ENCODE assay signal across 8 cellular contexts in the genomic region with DNA sequence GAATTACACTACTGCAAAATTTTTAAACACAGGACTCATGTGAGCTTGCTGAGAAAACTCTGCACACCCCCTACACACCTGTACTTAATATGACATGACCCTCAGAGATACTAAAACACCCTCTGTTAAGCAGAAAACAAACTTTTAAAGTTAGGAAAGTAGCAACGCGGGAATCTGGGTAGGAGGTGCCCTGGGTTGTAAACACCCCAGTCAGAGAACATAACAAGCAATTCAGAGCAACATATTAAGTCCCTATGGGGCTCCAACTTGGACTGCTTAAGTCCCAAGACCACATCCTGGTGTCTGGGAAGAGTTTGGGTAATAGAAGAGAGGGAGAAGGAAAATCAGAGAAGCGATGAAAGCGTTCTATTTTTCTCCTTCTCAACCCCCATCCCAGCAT. TPM values are rescaled to one million over a fixed set of nuclear protein-coding genes. Genes with fewer than 3 reads are reported as not detected.
DNase-seq lines count a peak whose midpoint lies in the region; ATAC-seq and TF ChIP-seq lines count a peak whose summit lies in the region.

No MANE protein-coding gene starts in this region.

- no peaks in the 10 kb centered on the region for H3K9me2 ChIP-seq in GM23248 (ENCODE audit: insufficient read depth)

- H3K4me3 Mint-ChIP-seq in T-helper 17 cell, result peak overlapping the region; percentile 97

- in situ Hi-C loops in GM23248 (cut with MboI), result no loop called here
- in situ Hi-C loops in gastrocnemius medialis (cut with MboI; ENCODE audit: low sequenced_read_pairs in 4 of 4), result loop anchor here in 3 of 4 donors (5.0 to 10.0 kb wide), 3 partner anchors 50 to 80 kb away; partner anchors contain the start of gene ATP5MC2 (in 2 of the 3)

- H3K4me1 ChIP-seq in GM23248 (ENCODE audit: insufficient read depth) (peaks cover 23% of the 10 kb centered on the region), gastrocnemius medialis (peaks cover 36 to 47% of the 10 kb centered on the region in 2 donors)

- H3K9me3 ChIP-seq in GM23248 (ENCODE audit: low read depth), result no peaks in the 10 kb centered on the region
- no peaks in the 10 kb centered on the region for H3K9me3 ChIP-seq in T-helper 17 cell (ENCODE audit: control insufficient read depth, low read length, poor library complexity, severe bottlenecking)
- no peaks in the 10 kb centered on the region for H3K9me3 ChIP-seq in gastrocnemius medialis

- peak overlapping the region; percentile 91 for H3K9ac ChIP-seq in GM23248

- intact Hi-C loops in gastrocnemius medialis (cut with DNase I; ENCODE audit: low total_unique reads), result loop anchor here (5.0 kb wide), 1 partner anchor 102 kb away; the partner anchor contains the start of gene CALCOCO1

- peak overlapping the region; percentile 100 for H3K4me2 ChIP-seq in GM23248 (ENCODE audit: unreplicated experiment)

- H3K36me3 ChIP-seq in GM23248 (ENCODE audit: low read depth) (peaks cover 5% of the 10 kb centered on the region; the same call in 1 of the 2 replicates), gastrocnemius medialis (no peaks in the 10 kb centered on the region)

- peak overlapping the region; percentile 94 for H3K4me3 ChIP-seq in GM23248
- H3K4me3 ChIP-seq in fibroblast of the aortic adventitia (ENCODE audit: low read depth, low read length), result peak overlapping the region; percentile 92
- H3K4me3 ChIP-seq in gastrocnemius medialis, result peak overlapping the region; percentile 67 to 88 (median 78)

- no peaks in the 10 kb centered on the region for H3K27me3 Mint-ChIP-seq in T-helper 17 cell

- H4K20me1 ChIP-seq in GM23248 (ENCODE audit: insufficient read depth), result no peaks in the 10 kb centered on the region

- ATAC-seq in T-helper 17 cell (no peak), gastrocnemius medialis (no peak), HG02759 (IDR thresholded peaks at IDR 0.05; ENCODE audit: unreplicated experiment) (no peak), GM18861 (IDR thresholded peaks at IDR 0.05; ENCODE audit: unreplicated experiment) (no peak), GM18520 (IDR thresholded peaks at IDR 0.05; ENCODE audit: unreplicated experiment) (no peak)

- DNase-seq in GM23248 (peak; percentile 44), T-helper 17 cell (no peak), fibroblast of the aortic adventitia (ENCODE audit: low read depth) (peak; percentile 23), gastrocnemius medialis (no peak)
- DNase-seq in stimulated activated CD4-positive, alpha-beta T cell treated with anti-CD3 and anti-CD28 coated beads, Interleukin-1b, Interleukin-23, amount 100 ng/mL, for 48 hours, result no peak

- peak overlapping the region; percentile 67 for H3K27ac ChIP-seq in GM23248
- peak overlapping the region; percentile 93 to 96 (median 95) for H3K27ac ChIP-seq in gastrocnemius medialis

- peak overlapping the region; percentile 96 for H3K27ac Mint-ChIP-seq in T-helper 17 cell

- H3K79me2 ChIP-seq in GM23248 (ENCODE audit: insufficient read depth), result peaks cover 57% of the 10 kb centered on the region

- peaks cover 4% of the 10 kb centered on the region for H3K36me3 Mint-ChIP-seq in T-helper 17 cell (ENCODE audit: low read depth)

- TF ChIP-seq POLR2A in gastrocnemius medialis (IDR thresholded peaks at IDR 0.05), result no peak

- peaks cover 31% of the 10 kb centered on the region for H3F3A ChIP-seq in GM23248 (ENCODE audit: insufficient read depth)

- H3K4me1 Mint-ChIP-seq in T-helper 17 cell, result peaks cover 35% of the 10 kb centered on the region

- TF ChIP-seq CTCF in fibroblast of the aortic adventitia (IDR thresholded peaks at IDR 0.05; ENCODE audit: insufficient read depth, low read length), result no peak
- TF ChIP-seq CTCF in gastrocnemius medialis (IDR thresholded peaks at IDR 0.05 in 4 of 5, conservative IDR thresholded peaks at IDR 0.05 in 1 of 5), result no peak

- 26 to 27% methylated on average over 4 of the region's 4 CpGs for WGBS in GM23248 (ENCODE audit: low coverage in 1 of 2, low lambda C conversion rate in 2 of 2, missing lambda C conversion rate in 2 of 2), 2 experiments

- peak overlapping the region; percentile 82 for H2AFZ ChIP-seq in GM23248

- no peaks in the 10 kb centered on the region for H3K27me3 ChIP-seq in GM23248 (replicated peaks; ENCODE audit: insufficient read depth)
- H3K27me3 ChIP-seq in gastrocnemius medialis, result no peaks in the 10 kb centered on the region

RNA-seq across cellular contexts. Expression of gene ATF7, which starts 1.2 kb away (rescaled TPM):
- 10.5 and 12.8 TPM in 2 replicates for total RNA-seq in GM23248 (2014; rRNA removed; shearing (Covaris generic))
- 21.5 and 24.3 TPM in 2 replicates for polyA plus RNA-seq in GM23248 (2016; fragmentation: Nextera tagmentation; extraction: Ambion mirVana)
- 10 to 100 TPM; 22.7 to 25.3 TPM for total RNA-seq in T-helper 17 cell
- 16.3 and 28.6 TPM in 2 replicates for total RNA-seq in fibroblast of the aortic adventitia (ENCODE audit: low replicate concordance)
- total RNA-seq in gastrocnemius medialis, result 10 to 100 TPM; 21.9 to 47.9 (median 26.3) TPM

RNA-seq across cellular contexts. Expression of gene ATP5MC2, which starts 50.9 kb away (rescaled TPM):
- total RNA-seq in GM23248 (2014; rRNA removed; shearing (Covaris generic)), result 191 and 257 TPM in 2 replicates
- 266 TPM in 2 replicates for polyA plus RNA-seq in GM23248 (2016; fragmentation: Nextera tagmentation; extraction: Ambion mirVana)
- total RNA-seq in T-helper 17 cell (100 to 1,000 TPM; 211 to 232 TPM), fibroblast of the aortic adventitia (ENCODE audit: low replicate concordance) (45.2 and 147 TPM in 2 replicates), gastrocnemius medialis (100 to 1,000 TPM; 428 to 714 (median 580) TPM)

Comparison
In these comparisons a context has a peak if more than half of its experiments do, and no peak if none do; other contexts are left out.
1. DNase-seq: peak in GM23248 (single experiment) and fibroblast of the aortic adventitia (single experiment); none in T-helper 17 cell (0 of 3), gastrocnemius medialis (0 of 2) and stimulated activated CD4-positive, alpha-beta T cell treated with anti-CD3 and anti-CD28 coated beads, Interleukin-1b, Interleukin-23, amount 100 ng/mL, for 48 hours (single experiment).
2. Peak in every context shown above with its lines, with median percentiles within 50 percentile points of each other: H3K4me3 ChIP-seq.